Comparison of ENCODE assay signal across 8 cellular contexts in genomic region chr14:105398726-105399440, GRCh38. TPM values are rescaled to one million over a fixed set of nuclear protein-coding genes. Genes with fewer than 3 reads are reported as not detected.
DNase-seq lines count a peak whose midpoint lies in the region; ATAC-seq, FAIRE-seq and TF ChIP-seq lines count a peak whose summit lies in the region.

No MANE protein-coding gene starts in this region.

- H2AFZ ChIP-seq in HepG2 (ENCODE audit: low read length), result no peak overlapping the region

- H3K27ac ChIP-seq in Panc1 (ENCODE audit: low read length) (peak overlapping the region; percentile 74), caudate nucleus (ENCODE audit: low read depth, low read length) (peak overlapping the region; percentile 85), HepG2 (ENCODE audit: extremely low read length, insufficient read depth, low read length) (peak overlapping the region; percentile 86), thyroid gland (peak overlapping the region; percentile 74 to 80 (median 78))

- no CpG with 5 or more reads among the region's 40 CpGs for WGBS in HepG2 (ENCODE audit: low lambda C conversion rate)
- WGBS in thyroid gland, 2 donors, result 33 to 38% methylated on average over 14 to 24 of the region's 40 CpGs

- peak; percentile 18 for DNase-seq in AG08395 (ENCODE audit: low spot score)
- DNase-seq in Panc1 (ENCODE audit: low read depth, low spot score), result no peak
- DNase-seq in caudate nucleus (lab: John Stamatoyannopoulos, UW), result no peak
- peak; percentile 50 for DNase-seq in HepG2 (ENCODE audit: low spot score)
- DNase-seq in thyroid gland, result no peak
- DNase-seq in COLO829 (ENCODE audit: low spot score), result no peak

- POLR2A ChIA-PET in Panc1 (lab: Charles Lee) (no interaction called here), HepG2 (lab: Yijun Ruan, JAX) (interaction anchor here (0.6 to 1.8 kb wide), 8 partner anchors 10 to 98 kb away, joined by 3 to 12 read pairs (median 6); partner anchors contain the start of genes BRF1, MTA1 and PACS2)

- TF ChIP-seq RAD21 in HepG2 (CRISPR knock-in tag; IDR thresholded peaks at IDR 0.05), result no peak

- TF ChIP-seq EP300 in HepG2 (IDR thresholded peaks at IDR 0.05; ENCODE audit: low read depth in 2 of 2, low read length in 2 of 2) (no peak), HepG2 (CRISPR knock-in tag; IDR thresholded peaks at IDR 0.05; ENCODE audit: borderline replicate concordance) (no peak)

- H3K9me3 ChIP-seq in Panc1 (ENCODE audit: control insufficient read depth, insufficient read depth, low read depth, low read length), result no peaks in the 10 kb centered on the region
- no peaks in the 10 kb centered on the region for H3K9me3 ChIP-seq in HepG2 (ENCODE audit: low read length)
- H3K9me3 ChIP-seq in thyroid gland, result no peaks in the 10 kb centered on the region

- H3K4me3 ChIP-seq in Panc1 (ENCODE audit: low read depth in 2 of 2, low read length in 2 of 2) (peak overlapping the region; percentile 65 to 66), HepG2 (replicated peaks in 1 of 3; ENCODE audit: insufficient read depth in 1 of 3, low read depth in 2 of 3, low read length in 3 of 3) (peak overlapping the region; percentile 65 to 98 (median 71)), thyroid gland (replicated peaks in 1 of 3) (peak overlapping the region; percentile 68 to 97 (median 96))

- H3K4me1 ChIP-seq in Panc1 (ENCODE audit: control insufficient read depth, insufficient read depth, low read length) (peaks cover 3% of the 10 kb centered on the region; the same call in 1 of the 2 replicates), HepG2 (ENCODE audit: insufficient read depth, low read length) (peaks cover 26% of the 10 kb centered on the region), thyroid gland (peaks cover 12 to 20% of the 10 kb centered on the region in 2 donors)

- CTCF ChIA-PET in Panc1 (lab: Charles Lee), result interaction anchor here (0.7 kb wide), 1 partner anchor 74 kb away, joined by 12 read pairs; no protein-coding TSS in a partner anchor
- CTCF ChIA-PET in HepG2 (lab: Yijun Ruan, JAX; ENCODE audit: low intra/inter-chr PET ratio, low total read pairs), result no interaction called here

- H3K4me2 ChIP-seq in HepG2 (ENCODE audit: low read depth, low read length), result peak overlapping the region; percentile 94

- no peaks in the 10 kb centered on the region; the same call in 1 of the 2 replicates for H3K36me3 ChIP-seq in Panc1 (ENCODE audit: control insufficient read depth, insufficient read depth, low read length)
- H3K36me3 ChIP-seq in HepG2 (replicated peaks in 1 of 2; ENCODE audit: control insufficient read depth in 1 of 2, insufficient read depth in 2 of 2, low read length in 2 of 2), result peaks cover 0 to 4% of the 10 kb centered on the region in 2 experiments; a peak in 4 of 5 replicates
- H3K36me3 ChIP-seq in thyroid gland, result peaks cover 3 to 4% of the 10 kb centered on the region in 2 donors

- intact Hi-C loops in Panc1 (cut with micrococcal nuclease; ENCODE audit: unreplicated experiment) (no loop called here), HepG2 (cut with micrococcal nuclease; ENCODE audit: unreplicated experiment) (no loop called here), thyroid gland (cut with DNase I) (no loop called here)

- no peaks in the 10 kb centered on the region for H4K20me1 ChIP-seq in HepG2 (ENCODE audit: insufficient read depth, low read length)

- peak overlapping the region; percentile 98 for H3K9ac ChIP-seq in HepG2 (ENCODE audit: insufficient read depth, low read depth, low read length)

- BruUV-seq in Panc1 (replicated peaks; lab: Mats Ljungman, UMichigan) (no TSS peak), HepG2 (replicated peaks; lab: Mats Ljungman, UMichigan) (no TSS peak)

- no peak for FAIRE-seq in HepG2 (lab: Jason Lieb, UNC)

- TF ChIP-seq CTCF in Panc1 (IDR thresholded peaks at IDR 0.05), result no peak
- TF ChIP-seq CTCF in HepG2 (CRISPR knock-in tag; IDR thresholded peaks at IDR 0.05), result no peak; the same call in 1 of the 2 replicates
- TF ChIP-seq CTCF in thyroid gland (IDR thresholded peaks at IDR 0.05), result no peak

- ATAC-seq in GM18511 (IDR thresholded peaks at IDR 0.05; ENCODE audit: unreplicated experiment) (peak; percentile 58), HG03103 (IDR thresholded peaks at IDR 0.05; ENCODE audit: low read depth, unreplicated experiment) (peak; percentile 29), Panc1 (peak; percentile 54), HepG2 (peak; percentile 83)

- no peaks in the 10 kb centered on the region for H3K27me3 ChIP-seq in Panc1 (ENCODE audit: control insufficient read depth, insufficient read depth, low read length)
- no peaks in the 10 kb centered on the region for H3K27me3 ChIP-seq in HepG2 (ENCODE audit: control insufficient read depth in 1 of 2, insufficient read depth in 2 of 2, low read length in 2 of 2)
- no peaks in the 10 kb centered on the region for H3K27me3 ChIP-seq in thyroid gland

- TF ChIP-seq POLR2A in HepG2 (IDR thresholded peaks at IDR 0.05; ENCODE audit: insufficient read depth in 1 of 2, low read depth in 2 of 2, low read length in 2 of 2) (peak; percentile 17 to 62), thyroid gland (IDR thresholded peaks at IDR 0.05) (no peak)

- peaks cover 14% of the 10 kb centered on the region for H3K79me2 ChIP-seq in HepG2 (ENCODE audit: insufficient read depth, low read length)

- in situ Hi-C loops in Panc1 (cut with HindIII; ENCODE audit: low pct_unique_long_range_greater_than_20kb, low sequenced_read_pairs), result no loop called here
- in situ Hi-C loops in HepG2 (cut with HindIII; ENCODE audit: extremely low pct_ligation_motif_present, low pct_unique_long_range_greater_than_20kb), result no loop called here

TF ChIP-seq in HepG2, 621 proteins besides CTCF, POLR2A, EP300 and RAD21 (continues in another document):
- peak; percentile 59 for TF ChIP-seq ZNF891 (CRISPR knock-in tag; IDR thresholded peaks at IDR 0.05)
- no peak; the same call in 1 of the 2 replicates for TF ChIP-seq ZNF460 (CRISPR knock-in tag; IDR thresholded peaks at IDR 0.05; ENCODE audit: borderline replicate concordance)
- no peak; the same call in 1 of the 2 replicates for TF ChIP-seq JUND (CRISPR knock-in tag; IDR thresholded peaks at IDR 0.05)
- 0 out of 2 replicates have a peak, but pooled peaks have one; percentile 40 for TF ChIP-seq ELF4 (CRISPR knock-in tag; IDR thresholded peaks at IDR 0.05; ENCODE audit: borderline replicate concordance)
- no peak; the same call in 1 of the 2 replicates for TF ChIP-seq ZNF160 (CRISPR knock-in tag; IDR thresholded peaks at IDR 0.05)

RNA-seq across cellular contexts. Expression of gene TEX22, which starts 0.5 kb away (rescaled TPM):
- total RNA-seq in Panc1 (2021; ENCODE audit: unreplicated experiment), result 2.9 TPM
- 0.62 TPM for polyA plus RNA-seq in Panc1 (2012; ENCODE audit: insufficient read length)
- 0.27 and 0.55 TPM in 2 replicates for total RNA-seq in HepG2 (2016; rRNA removed; fragmentation: Illumina TruSeq; extraction: Trizol)
- not detected in 2 replicates for total RNA-seq in HepG2 (2016; cell fraction: cytosol; rRNA removed; fragmentation: Illumina TruSeq; extraction: Trizol; ENCODE audit: low read depth)
- not detected in 2 replicates for total RNA-seq in HepG2 (2016; cell fraction: insoluble cytoplasmic fraction; rRNA removed; fragmentation: Illumina TruSeq; extraction: Trizol)
- total RNA-seq in HepG2 (2016; cell fraction: membrane; rRNA removed; fragmentation: Illumina TruSeq; extraction: Trizol), result not detected in 2 replicates
- not detected in 2 replicates for total RNA-seq in HepG2 (2016; cell fraction: nucleus; rRNA removed; fragmentation: Illumina TruSeq; extraction: Trizol)
- 0.07 and 0.16 TPM in 2 replicates for polyA plus RNA-seq in HepG2 (2011; rRNA removed)
- polyA plus RNA-seq in HepG2 (2011; cell fraction: cytosol; rRNA removed), result not detected in 2 replicates
- 0.56 and 1.2 TPM in 2 replicates for polyA plus RNA-seq in HepG2 (2011; cell fraction: nucleus; rRNA removed)
- 0.13 and 0.23 TPM in 2 replicates for polyA plus RNA-seq in HepG2 (2012)
- not detected in 2 replicates for polyA plus RNA-seq in HepG2 (2016; cell fraction: cytosol; fragmentation: Illumina TruSeq; extraction: Trizol; ENCODE audit: low read depth)
- not detected in 2 replicates for polyA plus RNA-seq in HepG2 (2016; cell fraction: insoluble cytoplasmic fraction; fragmentation: Illumina TruSeq; extraction: Trizol; ENCODE audit: low read depth)
- polyA plus RNA-seq in HepG2 (2016; cell fraction: membrane; fragmentation: Illumina TruSeq; extraction: Trizol; ENCODE audit: low read depth), result not detected in 2 replicates
- not detected in 2 replicates for polyA plus RNA-seq in HepG2 (2016; cell fraction: nucleus; fragmentation: Illumina TruSeq; extraction: Trizol; ENCODE audit: insufficient read depth, low read depth)
- polyA minus RNA-seq in HepG2 (2011; rRNA and poly(A)+ RNA removed; ENCODE audit: low replicate concordance), result 0.16 and 0.82 TPM in 2 replicates
- not detected in 2 replicates for polyA minus RNA-seq in HepG2 (2011; cell fraction: cytosol; rRNA and poly(A)+ RNA removed)
- 0.62 TPM in 1 of 2 replicates, not detected in the other for polyA minus RNA-seq in HepG2 (2011; cell fraction: nucleus; rRNA and poly(A)+ RNA removed)
- total RNA-seq in thyroid gland, result under 1 TPM in 3 of 4 donors, not detected in 1; 0.22 to 0.81 (median 0.33) TPM

RNA-seq across cellular contexts. Expression of gene MTA1, which starts 20.7 kb away (rescaled TPM):
- total RNA-seq in Panc1 (2021; ENCODE audit: unreplicated experiment), result 105 TPM
- 102 TPM for polyA plus RNA-seq in Panc1 (2012; ENCODE audit: insufficient read length)
- 19.1 and 35.2 TPM in 2 replicates for total RNA-seq in HepG2 (2016; rRNA removed; fragmentation: Illumina TruSeq; extraction: Trizol)
- 56.8 and 63.0 TPM in 2 replicates for total RNA-seq in HepG2 (2016; cell fraction: cytosol; rRNA removed; fragmentation: Illumina TruSeq; extraction: Trizol; ENCODE audit: low read depth)
- 14.0 and 38.5 TPM in 2 replicates for total RNA-seq in HepG2 (2016; cell fraction: insoluble cytoplasmic fraction; rRNA removed; fragmentation: Illumina TruSeq; extraction: Trizol)
- 52.7 and 56.0 TPM in 2 replicates for total RNA-seq in HepG2 (2016; cell fraction: membrane; rRNA removed; fragmentation: Illumina TruSeq; extraction: Trizol)
- total RNA-seq in HepG2 (2016; cell fraction: nucleus; rRNA removed; fragmentation: Illumina TruSeq; extraction: Trizol), result 47.2 and 51.4 TPM in 2 replicates
- 85.7 and 85.8 TPM in 2 replicates for polyA plus RNA-seq in HepG2 (2011; rRNA removed)
- 39.0 and 48.4 TPM in 2 replicates for polyA plus RNA-seq in HepG2 (2011; cell fraction: cytosol; rRNA removed)
- 409 and 581 TPM in 2 replicates for polyA plus RNA-seq in HepG2 (2011; cell fraction: nucleus; rRNA removed)
- 58.3 and 62.1 TPM in 2 replicates for polyA plus RNA-seq in HepG2 (2012)
- polyA plus RNA-seq in HepG2 (2016; cell fraction: cytosol; fragmentation: Illumina TruSeq; extraction: Trizol; ENCODE audit: low read depth), result 51.1 and 53.5 TPM in 2 replicates
- polyA plus RNA-seq in HepG2 (2016; cell fraction: insoluble cytoplasmic fraction; fragmentation: Illumina TruSeq; extraction: Trizol; ENCODE audit: low read depth), result 36.2 and 45.8 TPM in 2 replicates
- 82.4 and 89.9 TPM in 2 replicates for polyA plus RNA-seq in HepG2 (2016; cell fraction: membrane; fragmentation: Illumina TruSeq; extraction: Trizol; ENCODE audit: low read depth)
- polyA plus RNA-seq in HepG2 (2016; cell fraction: nucleus; fragmentation: Illumina TruSeq; extraction: Trizol; ENCODE audit: insufficient read depth, low read depth), result 244 and 255 TPM in 2 replicates
- 53.3 and 73.7 TPM in 2 replicates for polyA minus RNA-seq in HepG2 (2011; rRNA and poly(A)+ RNA removed; ENCODE audit: low replicate concordance)
- 58.3 and 59.6 TPM in 2 replicates for polyA minus RNA-seq in HepG2 (2011; cell fraction: cytosol; rRNA and poly(A)+ RNA removed)
- polyA minus RNA-seq in HepG2 (2011; cell fraction: nucleus; rRNA and poly(A)+ RNA removed), result 88.5 and 90.4 TPM in 2 replicates
- 100 to 1,000 TPM in 2 of 4 donors, 10 to 100 TPM in 2; 66.2 to 111 (median 90.0) TPM for total RNA-seq in thyroid gland

Comparison
In these comparisons a context has a peak if more than half of its experiments do, and no peak if none do; other contexts are left out.
1. DNase-seq: peak in AG08395 (single experiment) and HepG2 (single experiment); none in Panc1 (single experiment), caudate nucleus (0 of 61), thyroid gland (0 of 2) and COLO829 (single experiment).
2. ATAC-seq: peak in every context shown above with its lines; median percentile 83 in HepG2; 58 in GM18511; 54 in Panc1; 29 in HG03103.
3. POLR2A ChIP-seq: peak in HepG2 (2 of 2); none in thyroid gland (0 of 2).
4. Peak in every context shown above with its lines, with median percentiles within 50 percentile points of each other: H3K27ac ChIP-seq and H3K4me3 ChIP-seq.